8 cellular contexts compared by ENCODE assay signal in the genomic region with DNA sequence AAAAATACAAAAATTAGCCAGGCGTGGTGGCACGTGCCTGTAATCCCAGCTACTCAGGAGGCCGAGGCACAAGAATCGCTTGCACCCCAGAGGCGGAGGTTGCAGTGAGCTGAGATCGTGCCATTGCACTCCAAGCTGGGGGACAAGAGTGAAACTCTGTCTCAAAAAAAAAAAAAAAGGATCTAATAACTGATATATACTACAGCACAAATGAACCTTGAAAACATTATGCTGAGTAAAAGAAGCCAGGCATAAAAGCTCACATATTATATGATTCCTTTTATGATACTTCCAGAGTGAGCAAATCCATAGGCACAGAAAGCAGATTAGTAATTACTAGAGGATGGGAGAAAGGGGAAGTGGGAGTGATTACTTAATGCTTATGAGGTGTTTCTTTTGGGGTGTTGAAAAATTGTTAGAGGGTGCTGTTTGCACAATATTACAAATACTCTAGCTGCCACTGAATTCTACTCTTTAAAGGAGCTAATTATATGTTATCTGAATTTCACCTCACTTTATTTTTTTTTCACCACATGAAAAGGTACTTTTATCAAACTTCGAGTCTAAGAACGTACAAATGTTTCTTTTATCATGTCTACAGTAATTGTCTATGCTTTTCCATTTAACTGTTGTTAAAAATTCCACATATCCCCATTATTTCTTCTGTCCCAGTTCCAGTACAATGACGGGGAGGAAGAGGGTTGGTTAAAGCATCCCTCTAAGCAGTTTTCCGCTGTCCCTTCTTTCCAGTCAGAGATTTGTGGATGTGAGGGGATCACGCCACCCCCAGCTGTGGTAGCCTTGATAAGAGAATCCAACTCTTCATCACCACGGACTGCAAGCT.
DNase-seq lines count a peak whose midpoint lies in the region; ATAC-seq and TF ChIP-seq lines count a peak whose summit lies in the region.

No MANE protein-coding gene starts in this region.

- peaks cover 0 to 8% (median 0%) of the 10 kb centered on the region in 7 donors for H3K9me3 Mint-ChIP-seq in CD14-positive monocyte
- H3K9me3 Mint-ChIP-seq in naive thymus-derived CD8-positive, alpha-beta T cell, result peaks cover 0 to 2% (median 0%) of the 10 kb centered on the region in 9 donors

- peaks cover 37% of the 10 kb centered on the region for H3K4me1 Mint-ChIP-seq in CD14-positive monocyte
- H3K4me1 Mint-ChIP-seq in naive thymus-derived CD8-positive, alpha-beta T cell, result peaks cover 8 to 13% (median 9%) of the 10 kb centered on the region in 4 donors

- H3K4me3 ChIP-seq in MG63 (peak overlapping the region; percentile 38), colonic mucosa (peak overlapping the region; percentile 37)

- intact Hi-C loops in CD14-positive monocyte (cut with micrococcal nuclease), result no loop called here
- intact Hi-C loops in colonic mucosa (cut with DNase I), result no loop called here

- peak overlapping the region in 1 of 2 donors; percentile 35 for H3K9ac ChIP-seq in colonic mucosa (ENCODE audit: low read depth in 2 of 2, low read length in 2 of 2)

- no peaks in the 10 kb centered on the region for H3K27me3 ChIP-seq in MG63
- H3K27me3 ChIP-seq in colonic mucosa, result no peaks in the 10 kb centered on the region

- H3K4me3 Mint-ChIP-seq in CD14-positive monocyte, result peak overlapping the region; percentile 84 to 92
- peak overlapping the region; percentile 82 to 97 (median 90) for H3K4me3 Mint-ChIP-seq in naive thymus-derived CD8-positive, alpha-beta T cell

- TF ChIP-seq CTCF in CD14-positive monocyte (IDR thresholded peaks at IDR 0.05), result no peak
- TF ChIP-seq CTCF in colonic mucosa (IDR thresholded peaks at IDR 0.05), result no peak

- no peaks in the 10 kb centered on the region for H3K4me1 ChIP-seq in colonic mucosa

- POLR2A ChIA-PET in naive thymus-derived CD8-positive, alpha-beta T cell (lab: Charles Lee), result interaction anchor here (1.3 to 1.5 kb wide), 2 partner anchors 9 to 149 kb away, joined by 5 to 7 read pairs; no protein-coding TSS in a partner anchor

- H3K9me3 ChIP-seq in MG63 (no peaks in the 10 kb centered on the region), colonic mucosa (no peaks in the 10 kb centered on the region)

- H3K27ac Mint-ChIP-seq in CD14-positive monocyte, result peak overlapping the region; percentile 75 to 96 (median 94)
- peak overlapping the region; percentile 52 to 96 (median 94) for H3K27ac Mint-ChIP-seq in naive thymus-derived CD8-positive, alpha-beta T cell

- DNase-seq in CD14-positive monocyte (ENCODE audit: low spot score) (no peak), MG63 (no peak), colonic mucosa (no peak), NCI-H526 treated with DMSO at 0.1 percent for 48 hours (lab: John Stamatoyannopoulos, UW) (no peak), putamen (ENCODE audit: low spot score) (no peak), NCI-H510A (lab: John Stamatoyannopoulos, UW) (no peak), NCI-H128 (lab: John Stamatoyannopoulos, UW; ENCODE audit: unreplicated experiment) (no peak)
- no peak for DNase-seq in naive thymus-derived CD8-positive, alpha-beta T cell

- H3K36me3 ChIP-seq in MG63 (no peaks in the 10 kb centered on the region), colonic mucosa (no peaks in the 10 kb centered on the region)

- H3K27ac ChIP-seq in colonic mucosa, result no peak overlapping the region

- H3K36me3 Mint-ChIP-seq in CD14-positive monocyte, result peaks cover 2% of the 10 kb centered on the region in 2 donors
- H3K36me3 Mint-ChIP-seq in naive thymus-derived CD8-positive, alpha-beta T cell, result peaks cover 0 to 4% (median 0%) of the 10 kb centered on the region in 3 donors

- peaks cover 0 to under 1% (median 0%) of the 10 kb centered on the region in 3 donors for H3K27me3 Mint-ChIP-seq in CD14-positive monocyte (ENCODE audit: low read depth in 3 of 3)
- peaks cover 0 to 19% (median 0%) of the 10 kb centered on the region in 5 donors for H3K27me3 Mint-ChIP-seq in naive thymus-derived CD8-positive, alpha-beta T cell

- no peak for ATAC-seq in naive thymus-derived CD8-positive, alpha-beta T cell
